1 cellular context compared by ENCODE assay signal in the genomic region with DNA sequence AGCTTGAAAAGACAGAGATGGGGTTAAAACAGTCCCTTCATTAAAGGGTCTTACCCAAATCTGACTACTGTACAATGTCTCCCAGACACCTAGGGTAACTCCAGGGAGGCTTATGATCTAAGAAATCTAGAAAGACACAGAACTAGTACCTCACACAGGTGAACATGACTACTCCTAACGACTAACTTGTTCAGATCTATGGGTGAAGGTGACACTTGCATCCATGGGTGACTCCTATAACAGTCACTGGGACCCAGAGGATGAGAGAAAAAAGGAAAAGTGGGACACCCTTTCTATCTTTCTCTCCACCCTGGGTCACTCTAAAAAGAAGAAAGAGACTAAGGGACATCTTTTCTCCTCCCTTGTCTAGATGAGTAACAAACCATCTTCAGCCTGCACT.
TF ChIP-seq lines count a peak whose summit lies in the region.

No MANE protein-coding gene starts in this region.

TF ChIP-seq in GM23338, 12 proteins besides CTCF, POLR2A, EP300 and RAD21 (continued from another document):
- TF ChIP-seq POLR2AphosphoS5 (IDR thresholded peaks at IDR 0.05; ENCODE audit: low read depth) (no peak), CREB1 (CRISPR knock-in tag; IDR thresholded peaks at IDR 0.05; ENCODE audit: low read depth) (no peak), EZH2phosphoT487 (IDR thresholded peaks at IDR 0.05; ENCODE audit: unreplicated experiment) (no peak)
- TF ChIP-seq, protein P1, sequence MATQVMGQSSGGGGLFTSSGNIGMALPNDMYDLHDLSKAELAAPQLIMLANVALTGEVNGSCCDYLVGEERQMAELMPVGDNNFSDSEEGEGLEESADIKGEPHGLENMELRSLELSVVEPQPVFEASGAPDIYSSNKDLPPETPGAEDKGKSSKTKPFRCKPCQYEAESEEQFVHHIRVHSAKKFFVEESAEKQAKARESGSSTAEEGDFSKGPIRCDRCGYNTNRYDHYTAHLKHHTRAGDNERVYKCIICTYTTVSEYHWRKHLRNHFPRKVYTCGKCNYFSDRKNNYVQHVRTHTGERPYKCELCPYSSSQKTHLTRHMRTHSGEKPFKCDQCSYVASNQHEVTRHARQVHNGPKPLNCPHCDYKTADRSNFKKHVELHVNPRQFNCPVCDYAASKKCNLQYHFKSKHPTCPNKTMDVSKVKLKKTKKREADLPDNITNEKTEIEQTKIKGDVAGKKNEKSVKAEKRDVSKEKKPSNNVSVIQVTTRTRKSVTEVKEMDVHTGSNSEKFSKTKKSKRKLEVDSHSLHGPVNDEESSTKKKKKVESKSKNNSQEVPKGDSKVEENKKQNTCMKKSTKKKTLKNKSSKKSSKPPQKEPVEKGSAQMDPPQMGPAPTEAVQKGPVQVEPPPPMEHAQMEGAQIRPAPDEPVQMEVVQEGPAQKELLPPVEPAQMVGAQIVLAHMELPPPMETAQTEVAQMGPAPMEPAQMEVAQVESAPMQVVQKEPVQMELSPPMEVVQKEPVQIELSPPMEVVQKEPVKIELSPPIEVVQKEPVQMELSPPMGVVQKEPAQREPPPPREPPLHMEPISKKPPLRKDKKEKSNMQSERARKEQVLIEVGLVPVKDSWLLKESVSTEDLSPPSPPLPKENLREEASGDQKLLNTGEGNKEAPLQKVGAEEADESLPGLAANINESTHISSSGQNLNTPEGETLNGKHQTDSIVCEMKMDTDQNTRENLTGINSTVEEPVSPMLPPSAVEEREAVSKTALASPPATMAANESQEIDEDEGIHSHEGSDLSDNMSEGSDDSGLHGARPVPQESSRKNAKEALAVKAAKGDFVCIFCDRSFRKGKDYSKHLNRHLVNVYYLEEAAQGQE (IDR thresholded peaks at IDR 0.05; ENCODE audit: unreplicated experiment): no peak
TF ChIP-seq in GM23338: peak in this region for 0.
